ENCODE assay signal across 8 cellular contexts in the genomic region with DNA sequence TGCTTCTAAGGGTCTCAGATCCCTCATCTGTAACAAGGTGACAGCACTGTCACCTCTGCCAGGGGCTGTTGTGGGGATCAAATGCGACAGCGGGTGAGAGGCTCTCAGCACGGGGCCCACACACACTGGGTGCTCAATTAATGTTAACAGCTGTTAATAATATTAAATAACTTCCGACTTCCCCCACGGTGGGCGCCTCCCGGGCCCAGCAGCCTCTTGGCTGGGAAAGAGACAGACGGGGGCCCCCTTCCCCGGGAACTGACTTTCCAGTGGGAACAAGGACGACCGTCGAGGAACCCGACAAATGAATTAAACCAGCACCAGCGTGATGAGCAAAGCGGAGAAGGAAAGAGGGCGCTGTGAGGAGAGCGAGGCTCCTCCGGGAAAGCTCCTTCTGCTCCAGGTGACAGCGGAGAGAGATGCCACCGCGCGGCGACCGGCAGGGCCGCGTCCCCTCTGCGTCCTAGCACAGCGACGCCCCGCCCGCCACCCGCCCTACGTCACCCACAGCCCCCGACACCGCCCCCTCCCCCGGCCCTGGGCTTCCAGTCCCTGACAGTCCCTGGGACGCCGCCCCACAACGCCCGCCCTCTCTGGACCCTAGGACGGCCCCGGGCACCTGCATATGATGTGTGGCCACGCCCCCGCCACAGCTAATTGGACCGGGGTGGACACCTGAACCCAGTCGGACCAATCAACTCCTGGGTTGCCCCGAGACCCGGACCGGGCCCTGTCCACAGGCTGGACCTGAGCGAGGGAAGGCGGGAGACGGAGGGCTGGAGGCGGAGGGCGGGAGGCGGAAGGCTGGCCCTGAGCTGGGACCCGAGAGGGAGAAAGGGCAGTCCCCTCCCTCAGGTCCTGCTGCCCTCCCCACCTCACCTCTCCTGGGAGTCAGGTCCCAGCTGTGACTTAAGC. TPM values are rescaled to one million over a fixed set of nuclear protein-coding genes. Genes with fewer than 3 reads are reported as not detected.
A peak's percentile ranks its signal among the peaks of the same experiment; 100 is the strongest.
DNase-seq lines count a peak whose midpoint lies in the region; ATAC-seq and TF ChIP-seq lines count a peak whose summit lies in the region.

No MANE protein-coding gene starts in this region.

- POLR2A ChIA-PET in SK-N-SH (lab: Yijun Ruan, JAX) = no interaction called here

- H3K27me3 ChIP-seq in SK-N-SH (ENCODE audit: insufficient read depth) (peaks cover 6% of the 10 kb centered on the region; the same call in 1 of the 2 replicates), iPS-18a (ENCODE audit: control insufficient read depth, insufficient read depth, low read length) (peaks cover 8% of the 10 kb centered on the region)

- no peak for TF ChIP-seq POLR2A in GM18505 (IDR thresholded peaks at IDR 0.05; ENCODE audit: borderline replicate concordance, extremely low read depth, insufficient read depth, insufficient read length)

- H4K20me1 ChIP-seq in SK-N-SH (ENCODE audit: insufficient read depth) = no peaks in the 10 kb centered on the region

- CTCF ChIA-PET in SK-N-SH (lab: Yijun Ruan, JAX) = interaction anchor here (1.2 to 2.3 kb wide), 5 partner anchors 11 to 305 kb away, joined by 3 to 16 read pairs (median 5); no protein-coding TSS in a partner anchor

- H3K9me3 ChIP-seq in SK-N-SH (no peaks in the 10 kb centered on the region), iPS-18a (ENCODE audit: control insufficient read depth, low read depth, low read length) (no peaks in the 10 kb centered on the region)

- no peak overlapping the region for H2AFZ ChIP-seq in SK-N-SH (ENCODE audit: low read depth)

- H3K27ac ChIP-seq in SK-N-SH (ENCODE audit: low read depth in 2 of 2, low read length in 1 of 2) = no peak overlapping the region
- H3K27ac ChIP-seq in iPS-18a (ENCODE audit: low read length) = no peak overlapping the region

- H3K4me2 ChIP-seq in SK-N-SH = no peak overlapping the region

- TF ChIP-seq CTCF in SK-N-SH (IDR thresholded peaks at IDR 0.05) = no peak

- DNase-seq in SK-N-SH = peak; percentile 77
- peak; percentile 42 for DNase-seq in activated T-cell treated with anti-CD3 and anti-CD28 coated beads, Interleukin-2, amount 50 U/mL, for 1 hour
- DNase-seq in stimulated activated naive CD8-positive, alpha-beta T cell treated with anti-CD3 and anti-CD28 coated beads, Interleukin-15, Interleukin-2, amounts not matched to agents 100 U/mL and 50 U/mL, for 24 hours = peak; percentile 9

- H3K9ac ChIP-seq in SK-N-SH (no peak overlapping the region), iPS-18a (ENCODE audit: low read length) (no peak overlapping the region)

- no peak for TF ChIP-seq RAD21 in SK-N-SH (IDR thresholded peaks at IDR 0.05; ENCODE audit: low read length)

- no peaks in the 10 kb centered on the region for H3K79me2 ChIP-seq in SK-N-SH (ENCODE audit: insufficient read depth)

- H3F3A ChIP-seq in SK-N-SH (replicated peaks; ENCODE audit: insufficient read depth) = no peaks in the 10 kb centered on the region

- H3K36me3 ChIP-seq in SK-N-SH (replicated peaks in 1 of 2; ENCODE audit: control insufficient read depth in 1 of 2, insufficient read depth in 2 of 2, low read length in 1 of 2) (no peaks in the 10 kb centered on the region), iPS-18a (ENCODE audit: control insufficient read depth, low read depth, low read length) (no peaks in the 10 kb centered on the region)

- WGBS in SK-N-SH (ENCODE audit: low lambda C conversion rate) = 32% methylated on average over 34 of the region's 56 CpGs

- no peak for TF ChIP-seq EP300 in SK-N-SH (IDR thresholded peaks at IDR 0.05; ENCODE audit: borderline replicate concordance in 1 of 2, low read depth in 1 of 2, low read length in 1 of 2)

- H3K4me3 ChIP-seq in SK-N-SH (ENCODE audit: low read depth in 2 of 2, low read length in 1 of 2) (no peak overlapping the region), iPS-18a (ENCODE audit: low read length) (peak overlapping the region; percentile 55)

- ATAC-seq in SK-N-SH treated with all-trans-retinoic acid at 6 μM for 48 hours = no peak
- peak; percentile 39 for ATAC-seq in stimulated activated naive CD8-positive, alpha-beta T cell treated with anti-CD3 and anti-CD28 coated beads, Interleukin-15, Interleukin-2, amounts not matched to agents 100 U/mL and 50 U/mL, for 24 hours
- ATAC-seq in GM21576 (IDR thresholded peaks at IDR 0.05; ENCODE audit: unreplicated experiment) = no peak
- ATAC-seq in GM21447 (IDR thresholded peaks at IDR 0.05; ENCODE audit: unreplicated experiment) = no peak
- no peak for ATAC-seq in GM18505 (IDR thresholded peaks at IDR 0.05; ENCODE audit: unreplicated experiment)

- H3K4me1 ChIP-seq in SK-N-SH (ENCODE audit: control insufficient read depth in 1 of 2, insufficient read depth in 2 of 2, low read depth in 1 of 2, low read length in 1 of 2) (peaks cover 0 to 14% of the 10 kb centered on the region in 2 experiments; a peak in 2 of 4 replicates), iPS-18a (ENCODE audit: control insufficient read depth, low read depth, low read length) (peaks cover 10% of the 10 kb centered on the region)

- H3K9me2 ChIP-seq in SK-N-SH = no peaks in the 10 kb centered on the region

TF ChIP-seq in SK-N-SH, 30 proteins besides CTCF, POLR2A, EP300 and RAD21:
- TF ChIP-seq, protein P1, sequence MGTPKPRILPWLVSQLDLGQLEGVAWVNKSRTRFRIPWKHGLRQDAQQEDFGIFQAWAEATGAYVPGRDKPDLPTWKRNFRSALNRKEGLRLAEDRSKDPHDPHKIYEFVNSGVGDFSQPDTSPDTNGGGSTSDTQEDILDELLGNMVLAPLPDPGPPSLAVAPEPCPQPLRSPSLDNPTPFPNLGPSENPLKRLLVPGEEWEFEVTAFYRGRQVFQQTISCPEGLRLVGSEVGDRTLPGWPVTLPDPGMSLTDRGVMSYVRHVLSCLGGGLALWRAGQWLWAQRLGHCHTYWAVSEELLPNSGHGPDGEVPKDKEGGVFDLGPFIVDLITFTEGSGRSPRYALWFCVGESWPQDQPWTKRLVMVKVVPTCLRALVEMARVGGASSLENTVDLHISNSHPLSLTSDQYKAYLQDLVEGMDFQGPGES (IDR thresholded peaks at IDR 0.05; ENCODE audit: low read depth, low read length) = no peak

TF ChIP-seq in SK-N-SH treated with all-trans-retinoic acid at 6 μM for 48 hours, 23 proteins besides CTCF, POLR2A, EP300 and RAD21:
- TF ChIP-seq ESRRG (CRISPR knock-in tag; IDR thresholded peaks at IDR 0.05) (no peak), SNAI2 (CRISPR knock-in tag; IDR thresholded peaks at IDR 0.05) (no peak), ZFP30 (CRISPR knock-in tag; IDR thresholded peaks at IDR 0.05) (no peak), RARB (CRISPR knock-in tag; IDR thresholded peaks at IDR 0.05) (no peak), ZNF8 (CRISPR knock-in tag; IDR thresholded peaks at IDR 0.05) (no peak), BACH2 (CRISPR knock-in tag; IDR thresholded peaks at IDR 0.05; ENCODE audit: borderline replicate concordance) (no peak), ISL1 (CRISPR knock-in tag; IDR thresholded peaks at IDR 0.05) (no peak)
TF ChIP-seq in SK-N-SH treated with all-trans-retinoic acid at 6 μM for 48 hours: peak in this region for 0.

RNA-seq across cellular contexts. Expression of a gene that starts 38.2 kb away (rescaled TPM):
- 0.15 and 0.23 TPM in 2 replicates for polyA plus RNA-seq in SK-N-SH (2012; rRNA removed)
- polyA plus RNA-seq in SK-N-SH (2012; cell fraction: cytosol; rRNA removed) = 0.05 and 0.09 TPM in 2 replicates
- polyA plus RNA-seq in SK-N-SH (2012; cell fraction: nucleus; rRNA removed) = 1.3 and 1.4 TPM in 2 replicates

Comparison
In these comparisons a context has a peak if more than half of its experiments do, and no peak if none do; other contexts are left out.
1. DNase-seq: peak in every context shown above with its lines; median percentile 77 in SK-N-SH; 42 in activated T-cell treated with anti-CD3 and anti-CD28 coated beads, Interleukin-2, amount 50 U/mL, for 1 hour; 9 in stimulated activated naive CD8-positive, alpha-beta T cell treated with anti-CD3 and anti-CD28 coated beads, Interleukin-15, Interleukin-2, amounts not matched to agents 100 U/mL and 50 U/mL, for 24 hours.